ENCODE assay signal across 9 cellular contexts in the genomic region with DNA sequence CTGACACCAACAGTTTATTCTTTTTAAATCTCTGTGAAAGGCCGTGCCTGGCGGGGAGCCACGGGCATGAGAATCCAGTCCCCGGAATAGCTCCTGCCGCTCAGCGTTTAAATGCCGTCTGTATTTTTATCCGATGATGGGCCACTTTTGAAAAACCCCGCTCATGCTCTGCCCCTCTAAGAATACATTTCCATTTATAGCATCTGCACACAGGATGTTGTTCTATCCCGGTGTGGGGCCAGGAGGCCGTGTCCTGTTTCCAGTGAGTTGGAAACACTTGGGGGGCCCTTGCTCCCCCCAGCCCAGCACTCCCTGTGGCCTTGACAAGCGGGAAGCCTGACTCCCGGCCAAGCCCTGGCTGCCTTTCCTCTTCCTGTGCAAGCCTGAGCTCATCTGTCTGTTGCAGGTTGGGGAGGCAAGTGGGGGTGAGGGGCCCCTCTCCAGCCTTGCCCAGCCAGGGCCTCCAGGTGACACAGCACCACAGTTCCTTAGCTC. TPM values are rescaled to one million over a fixed set of nuclear protein-coding genes. Genes with fewer than 3 reads are reported as not detected.
DNase-seq lines count a peak whose midpoint lies in the region; ATAC-seq and TF ChIP-seq lines count a peak whose summit lies in the region.
"Had no signal": no experiment of that assay in that cellular context is flagged by ENCODE, and none has a peak within 500 bp of the region (broad histone marks: within the 10 kb centered on the region; RNA-seq: fewer than 3 reads in every experiment).

No MANE protein-coding gene starts in this region.

- no peak overlapping the region for H3K27ac ChIP-seq in neural progenitor cell
- H3K27ac ChIP-seq in uterus, result peak overlapping the region; percentile 89 to 94

- H3K27me3 ChIP-seq in neural progenitor cell (no peaks in the 10 kb centered on the region), uterus (no peaks in the 10 kb centered on the region)

- H3K4me1 Mint-ChIP-seq in neural progenitor cell, result peaks cover 11% of the 10 kb centered on the region
- peaks cover 10% of the 10 kb centered on the region for H3K4me1 Mint-ChIP-seq in activated CD4-positive, alpha-beta memory T cell treated with anti-CD3 and anti-CD28 coated beads, Interleukin-2, amount 10 ng/mL, durations not matched to agents 7 days and 5 days

- H3K9ac ChIP-seq in neural progenitor cell, result no peak overlapping the region

- TF ChIP-seq CTCF in neural progenitor cell (IDR thresholded peaks at IDR 0.05) (no peak), uterus (IDR thresholded peaks at IDR 0.05) (no peak)

- H3K9me3 ChIP-seq in neural progenitor cell (ENCODE audit: low read depth), result no peaks in the 10 kb centered on the region
- H3K9me3 ChIP-seq in uterus, result no peaks in the 10 kb centered on the region

- peak in 51 of 58 donors; percentile 17 to 88 (median 55) for DNase-seq in anterior cingulate cortex (lab: John Stamatoyannopoulos, UW)
- peak in 27 of 42 donors; percentile 15 to 75 (median 47) for DNase-seq in head of caudate nucleus
- no peak for DNase-seq in neural progenitor cell (ENCODE audit: low spot score)
- DNase-seq in uterus, result peak; percentile 89 to 90
- DNase-seq in dedifferentiated amniotic fluid mesenchymal stem cell (ENCODE audit: extremely low spot score), result no peak
- DNase-seq in activated CD4-positive, alpha-beta memory T cell treated with anti-CD3 and anti-CD28 coated beads, Interleukin-2, amount 10 ng/mL, durations not matched to agents 7 days and 5 days, result no peak
- DNase-seq: activated CD8-positive, alpha-beta T cell treated with anti-CD3 and anti-CD28 coated beads for 36 hours; NCI-H524 treated with DMSO at 0.1 percent for 48 hours had no signal

- peaks cover 76% of the 10 kb centered on the region for H4K20me1 ChIP-seq in neural progenitor cell (ENCODE audit: low read depth)

- ATAC-seq in HG02938 (IDR thresholded peaks at IDR 0.05; ENCODE audit: unreplicated experiment), result no peak
- ATAC-seq: activated CD8-positive, alpha-beta T cell treated with anti-CD3 and anti-CD28 coated beads for 36 hours had no signal

- H3K79me2 ChIP-seq in neural progenitor cell (ENCODE audit: low read depth), result no peaks in the 10 kb centered on the region

- H2AFZ ChIP-seq in neural progenitor cell (replicated peaks), result no peak overlapping the region

- H3K36me3 ChIP-seq in neural progenitor cell, result no peaks in the 10 kb centered on the region
- no peaks in the 10 kb centered on the region for H3K36me3 ChIP-seq in uterus

- no peak overlapping the region for H3K4me2 ChIP-seq in neural progenitor cell

- CTCF ChIA-PET in activated CD4-positive, alpha-beta memory T cell treated with anti-CD3 and anti-CD28 coated beads, Interleukin-2, amount 10 ng/mL, durations not matched to agents 7 days and 5 days (lab: Charles Lee), result no interaction called here

- H3K9me3 Mint-ChIP-seq in neural progenitor cell, result no peaks in the 10 kb centered on the region
- H3K9me3 Mint-ChIP-seq in activated CD4-positive, alpha-beta memory T cell treated with anti-CD3 and anti-CD28 coated beads, Interleukin-2, amount 10 ng/mL, durations not matched to agents 7 days and 5 days, result no peaks in the 10 kb centered on the region
- H3K9me3 Mint-ChIP-seq: activated CD8-positive, alpha-beta T cell treated with anti-CD3 and anti-CD28 coated beads for 36 hours had no signal

- peak overlapping the region; percentile 70 for H3K27ac Mint-ChIP-seq in neural progenitor cell
- no peak overlapping the region for H3K27ac Mint-ChIP-seq in activated CD4-positive, alpha-beta memory T cell treated with anti-CD3 and anti-CD28 coated beads, Interleukin-2, amount 10 ng/mL, durations not matched to agents 7 days and 5 days
- H3K27ac Mint-ChIP-seq: activated CD8-positive, alpha-beta T cell treated with anti-CD3 and anti-CD28 coated beads for 36 hours had no signal

- H3K27me3 Mint-ChIP-seq in neural progenitor cell (ENCODE audit: insufficient read depth, low read depth), result no peaks in the 10 kb centered on the region
- H3K27me3 Mint-ChIP-seq in activated CD4-positive, alpha-beta memory T cell treated with anti-CD3 and anti-CD28 coated beads, Interleukin-2, amount 10 ng/mL, durations not matched to agents 7 days and 5 days, result no peaks in the 10 kb centered on the region
- H3K27me3 Mint-ChIP-seq: activated CD8-positive, alpha-beta T cell treated with anti-CD3 and anti-CD28 coated beads for 36 hours had no signal

- H3K4me3 ChIP-seq in neural progenitor cell (no peak overlapping the region), uterus (no peak overlapping the region)

- POLR2A ChIA-PET in activated CD4-positive, alpha-beta memory T cell treated with anti-CD3 and anti-CD28 coated beads, Interleukin-2, amount 10 ng/mL, durations not matched to agents 7 days and 5 days (lab: Charles Lee), result no interaction called here

- H3K36me3 Mint-ChIP-seq in neural progenitor cell, result no peaks in the 10 kb centered on the region
- no peaks in the 10 kb centered on the region for H3K36me3 Mint-ChIP-seq in activated CD4-positive, alpha-beta memory T cell treated with anti-CD3 and anti-CD28 coated beads, Interleukin-2, amount 10 ng/mL, durations not matched to agents 7 days and 5 days (ENCODE audit: low read depth)

- TF ChIP-seq POLR2A in uterus (IDR thresholded peaks at IDR 0.05), result peak in 1 of 2 donors; percentile 15

- H3K4me3 Mint-ChIP-seq in neural progenitor cell, result no peak overlapping the region
- no peak overlapping the region for H3K4me3 Mint-ChIP-seq in activated CD4-positive, alpha-beta memory T cell treated with anti-CD3 and anti-CD28 coated beads, Interleukin-2, amount 10 ng/mL, durations not matched to agents 7 days and 5 days
- H3K4me3 Mint-ChIP-seq: activated CD8-positive, alpha-beta T cell treated with anti-CD3 and anti-CD28 coated beads for 36 hours had no signal

- intact Hi-C loops in head of caudate nucleus (cut with DNase I) (no loop called here), uterus (cut with DNase I; ENCODE audit: low total_unique reads) (no loop called here)

- H3K4me1 ChIP-seq in neural progenitor cell, result peaks cover 20% of the 10 kb centered on the region
- H3K4me1 ChIP-seq in uterus, result peaks cover 30% of the 10 kb centered on the region in 2 donors

- H3F3A ChIP-seq in neural progenitor cell (ENCODE audit: low read depth), result no peaks in the 10 kb centered on the region

RNA-seq across cellular contexts. Expression of a gene that starts 39.0 kb away (rescaled TPM):
- total RNA-seq in neural progenitor cell (ENCODE audit: low replicate concordance), result 28.7 and 50.8 TPM in 2 replicates
- total RNA-seq in uterus, result 100 to 1,000 TPM in 1 of 4 donors, 10 to 100 TPM in 3; 34.8 to 130 (median 67.7) TPM
- 10 to 100 TPM; 36.1 to 37.2 TPM for total RNA-seq in activated CD4-positive, alpha-beta memory T cell treated with anti-CD3 and anti-CD28 coated beads, Interleukin-2, amount 10 ng/mL, durations not matched to agents 7 days and 5 days

Comparison
In these comparisons a context has a peak if more than half of its experiments do, and no peak if none do; other contexts are left out.
1. DNase-seq: peak in anterior cingulate cortex (51 of 58), head of caudate nucleus (27 of 42) and uterus (2 of 2); none in neural progenitor cell (single experiment), dedifferentiated amniotic fluid mesenchymal stem cell (single experiment) and activated CD4-positive, alpha-beta memory T cell treated with anti-CD3 and anti-CD28 coated beads, Interleukin-2, amount 10 ng/mL, durations not matched to agents 7 days and 5 days (single experiment).